8 cellular contexts compared by ENCODE assay signal in genomic region chr17:38748329-38749221, GRCh38. TPM values are rescaled to one million over a fixed set of nuclear protein-coding genes. Genes with fewer than 3 reads are reported as not detected.
DNase-seq lines count a peak whose midpoint lies in the region; ATAC-seq and TF ChIP-seq lines count a peak whose summit lies in the region.

Gene PCGF2, minus strand, starts transcription at chr17:38748336. Its CDS starts 7,934 bp downstream, at chr17:38740402.

- no peak for TF ChIP-seq CTCF in GM10266 (IDR thresholded peaks at IDR 0.05; ENCODE audit: control insufficient read depth, insufficient read depth, low read depth, missing control alignments)
- TF ChIP-seq CTCF in neutrophil (IDR thresholded peaks at IDR 0.05): no peak

- H3K27ac Mint-ChIP-seq in activated naive CD8-positive, alpha-beta T cell treated with anti-CD3 and anti-CD28 coated beads, Interleukin-2, amount 10 ng/mL, durations not matched to agents 7 days and 5 days: no peak within 1 kb of the TSS

- peaks cover 53 to 63% of the 10 kb centered on the region in 2 experiments for H3K4me1 ChIP-seq in neutrophil (ENCODE audit: control insufficient read depth in 1 of 2, insufficient read depth in 1 of 2, low read depth in 1 of 2, low read length in 1 of 2)

- ATAC-seq in activated naive CD8-positive, alpha-beta T cell treated with anti-CD3 and anti-CD28 coated beads, Interleukin-2, amount 10 ng/mL, durations not matched to agents 7 days and 5 days (ENCODE audit: low read depth): no peak
- ATAC-seq in Right ventricle myocardium superior (ENCODE audit: poor library complexity) (peak; percentile 34), HG03442 (IDR thresholded peaks at IDR 0.05; ENCODE audit: unreplicated experiment) (no peak)

- no peaks in the 10 kb centered on the region for H3K9me3 ChIP-seq in neutrophil

- H3K4me3 ChIP-seq in neutrophil (ENCODE audit: low read depth in 1 of 2, low read length in 1 of 2): peak within 1 kb of the TSS; percentile 41 to 64

- peak within 1 kb of the TSS; percentile 98 for H3K4me3 Mint-ChIP-seq in activated naive CD8-positive, alpha-beta T cell treated with anti-CD3 and anti-CD28 coated beads, Interleukin-2, amount 10 ng/mL, durations not matched to agents 7 days and 5 days

- POLR2A ChIA-PET in activated naive CD8-positive, alpha-beta T cell treated with anti-CD3 and anti-CD28 coated beads, Interleukin-2, amount 10 ng/mL, durations not matched to agents 7 days and 5 days (lab: Charles Lee): no interaction called here

- DNase-seq in A172 (ENCODE audit: low spot score) (peak; percentile 92), GM10266 (ENCODE audit: extremely low spot score) (peak; percentile 77), NCI-H2196 treated with DMSO at 0.1 percent for 48 hours (lab: John Stamatoyannopoulos, UW; ENCODE audit: unreplicated experiment) (peak; percentile 14), Right ventricle myocardium superior (peak; percentile 96), OCI-M2 (lab: John Stamatoyannopoulos, UW; ENCODE audit: unreplicated experiment) (no peak)
- DNase-seq in activated naive CD8-positive, alpha-beta T cell treated with anti-CD3 and anti-CD28 coated beads, Interleukin-2, amount 10 ng/mL, durations not matched to agents 7 days and 5 days: no peak

- H3K36me3 Mint-ChIP-seq in activated naive CD8-positive, alpha-beta T cell treated with anti-CD3 and anti-CD28 coated beads, Interleukin-2, amount 10 ng/mL, durations not matched to agents 7 days and 5 days: peaks cover 4% of the 10 kb centered on the region

- H3K4me1 Mint-ChIP-seq in activated naive CD8-positive, alpha-beta T cell treated with anti-CD3 and anti-CD28 coated beads, Interleukin-2, amount 10 ng/mL, durations not matched to agents 7 days and 5 days: peaks cover 29% of the 10 kb centered on the region

- H3K27me3 ChIP-seq in neutrophil: peaks cover 84% of the 10 kb centered on the region

- no peak within 1 kb of the TSS for H3K27ac ChIP-seq in neutrophil

- H3K27me3 Mint-ChIP-seq in activated naive CD8-positive, alpha-beta T cell treated with anti-CD3 and anti-CD28 coated beads, Interleukin-2, amount 10 ng/mL, durations not matched to agents 7 days and 5 days: peaks cover 39% of the 10 kb centered on the region

- H3K36me3 ChIP-seq in neutrophil: peaks cover 4% of the 10 kb centered on the region

- intact Hi-C loops in Right ventricle myocardium superior (cut with DNase I): no loop called here

- no peaks in the 10 kb centered on the region for H3K9me3 Mint-ChIP-seq in activated naive CD8-positive, alpha-beta T cell treated with anti-CD3 and anti-CD28 coated beads, Interleukin-2, amount 10 ng/mL, durations not matched to agents 7 days and 5 days

RNA-seq across cellular contexts. Expression of gene PCGF2, which starts in this region (rescaled TPM):
- 8.2 and 9.9 TPM in 2 replicates for total RNA-seq in A172 (2014; rRNA removed; shearing (Covaris generic))
- 1 to 10 TPM; 1.8 to 2.0 TPM for total RNA-seq in activated naive CD8-positive, alpha-beta T cell treated with anti-CD3 and anti-CD28 coated beads, Interleukin-2, amount 10 ng/mL, durations not matched to agents 7 days and 5 days
- 22.2 TPM for total RNA-seq in Right ventricle myocardium superior

Comparison
In these comparisons a context has a peak if more than half of its experiments do, and no peak if none do; other contexts are left out.
1. DNase-seq: peak in A172 (single experiment), GM10266 (single experiment), NCI-H2196 treated with DMSO at 0.1 percent for 48 hours (single experiment) and Right ventricle myocardium superior (single experiment); none in activated naive CD8-positive, alpha-beta T cell treated with anti-CD3 and anti-CD28 coated beads, Interleukin-2, amount 10 ng/mL, durations not matched to agents 7 days and 5 days (single experiment) and OCI-M2 (single experiment).